20 cellular contexts compared by ENCODE assay signal in the genomic region with DNA sequence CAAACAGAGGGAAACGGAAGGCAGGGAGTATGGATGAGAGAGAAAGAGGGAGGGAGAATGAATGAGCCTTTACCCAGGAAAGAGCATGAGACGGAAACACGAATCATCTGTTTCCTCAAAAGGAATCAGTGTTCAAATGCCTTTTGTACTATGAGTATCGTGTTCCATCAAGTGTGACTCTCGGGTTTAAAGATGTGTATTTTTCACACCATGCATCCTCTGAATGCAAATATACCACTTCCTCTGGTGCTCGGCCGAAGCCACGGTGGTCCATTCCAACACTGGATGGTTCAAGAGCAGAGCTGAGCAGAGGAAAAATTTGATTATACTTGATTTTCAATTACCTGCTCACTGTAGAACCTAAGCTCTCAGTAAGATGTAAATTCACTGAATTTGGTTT.
"Had no signal": no experiment of that assay in that cellular context is flagged by ENCODE, and none has a peak within 500 bp of the region (broad histone marks: within the 10 kb centered on the region; RNA-seq: fewer than 3 reads in every experiment).

No MANE protein-coding gene starts in this region.

- H3K9me3 ChIP-seq: ascending aorta, gastroesophageal sphincter, heart left ventricle, left lung, sigmoid colon, testis, upper lobe of left lung had no signal

- H3K4me1 ChIP-seq: ascending aorta, gastroesophageal sphincter, heart left ventricle, sigmoid colon, testis, upper lobe of left lung had no signal

- H3K4me1 Mint-ChIP-seq: activated CD4-positive, alpha-beta T cell treated with anti-CD3 and anti-CD28 coated beads, Interleukin-2, amount 10 ng/mL, durations not matched to agents 7 days and 5 days; activated naive CD4-positive, alpha-beta T cell treated with anti-CD3 and anti-CD28 coated beads, Interleukin-2, amount 50 U/mL, for 24 hours; mesothelial cell of epicardium had no signal

- H3K9me3 Mint-ChIP-seq: activated CD4-positive, alpha-beta T cell treated with anti-CD3 and anti-CD28 coated beads, Interleukin-2, amount 10 ng/mL, durations not matched to agents 7 days and 5 days; activated naive CD4-positive, alpha-beta T cell treated with anti-CD3 and anti-CD28 coated beads, Interleukin-2, amount 50 U/mL, for 24 hours; activated T-cell treated with anti-CD3 and anti-CD28 coated beads, Interleukin-2, amount 50 U/mL, for 72 hours; mesothelial cell of epicardium; nephron progenitor cell had no signal

- H3K27ac Mint-ChIP-seq: activated CD4-positive, alpha-beta T cell treated with anti-CD3 and anti-CD28 coated beads, Interleukin-2, amount 10 ng/mL, durations not matched to agents 7 days and 5 days; activated naive CD4-positive, alpha-beta T cell treated with anti-CD3 and anti-CD28 coated beads, Interleukin-2, amount 50 U/mL, for 24 hours; activated T-cell treated with anti-CD3 and anti-CD28 coated beads, Interleukin-2, amount 50 U/mL, for 72 hours; mesothelial cell of epicardium; nephron progenitor cell; stimulated activated memory B cell treated with anti-CD40 and anti-IgM and Interleukin-4, amounts not matched to agents 10 μg/mL and 1 μg/mL and 100 μg/mL, for 72 hours had no signal

- DNase-seq: activated CD4-positive, alpha-beta T cell treated with anti-CD3 and anti-CD28 coated beads, Interleukin-2, amount 10 ng/mL, durations not matched to agents 7 days and 5 days; activated CD8-positive, alpha-beta memory T cell treated with anti-CD3 and anti-CD28 coated beads for 24 hours; activated CD8-positive, alpha-beta memory T cell treated with anti-CD3 and anti-CD28 coated beads, Interleukin-2, amount 50 U/mL, for 48 hours; activated gamma-delta T cell; activated T-cell treated with anti-CD3 and anti-CD28 coated beads, Interleukin-2, amount 50 U/mL, for 72 hours; cerebellar nuclear complex; cortex of kidney; heart left ventricle; left lung; nephron progenitor cell; nucleus accumbens; sigmoid colon; stimulated activated CD4-positive, alpha-beta T cell treated with anti-CD3 and anti-CD28 coated beads, Interleukin-4, amount 100 ng/mL, for 24 hours; testis; upper lobe of left lung had no signal

- H3K4me3 Mint-ChIP-seq: activated CD4-positive, alpha-beta T cell treated with anti-CD3 and anti-CD28 coated beads, Interleukin-2, amount 10 ng/mL, durations not matched to agents 7 days and 5 days; activated naive CD4-positive, alpha-beta T cell treated with anti-CD3 and anti-CD28 coated beads, Interleukin-2, amount 50 U/mL, for 24 hours; activated T-cell treated with anti-CD3 and anti-CD28 coated beads, Interleukin-2, amount 50 U/mL, for 72 hours; mesothelial cell of epicardium; nephron progenitor cell; stimulated activated memory B cell treated with anti-CD40 and anti-IgM and Interleukin-4, amounts not matched to agents 10 μg/mL and 1 μg/mL and 100 μg/mL, for 72 hours had no signal

- H3K36me3 ChIP-seq: ascending aorta, gastroesophageal sphincter, heart left ventricle, left lung, sigmoid colon, upper lobe of left lung had no signal

- H3K36me3 Mint-ChIP-seq: activated naive CD4-positive, alpha-beta T cell treated with anti-CD3 and anti-CD28 coated beads, Interleukin-2, amount 50 U/mL, for 24 hours; mesothelial cell of epicardium; stimulated activated memory B cell treated with anti-CD40 and anti-IgM and Interleukin-4, amounts not matched to agents 10 μg/mL and 1 μg/mL and 100 μg/mL, for 72 hours had no signal

- H3K27ac ChIP-seq: ascending aorta, gastroesophageal sphincter, heart left ventricle, left lung, sigmoid colon, testis, upper lobe of left lung had no signal

- H3K4me3 ChIP-seq: ascending aorta, gastroesophageal sphincter, heart left ventricle, left lung, sigmoid colon, testis, upper lobe of left lung had no signal

- H3K27me3 ChIP-seq: ascending aorta, gastroesophageal sphincter, heart left ventricle, left lung, sigmoid colon, testis, upper lobe of left lung had no signal

- ATAC-seq: activated T-cell treated with anti-CD3 and anti-CD28 coated beads, Interleukin-2, amount 50 U/mL, for 72 hours; gastroesophageal sphincter; heart left ventricle; left lung; stimulated activated memory B cell treated with anti-CD40 and anti-IgM and Interleukin-4, amounts not matched to agents 10 μg/mL and 1 μg/mL and 100 μg/mL, for 72 hours had no signal
